In the genomic region with DNA sequence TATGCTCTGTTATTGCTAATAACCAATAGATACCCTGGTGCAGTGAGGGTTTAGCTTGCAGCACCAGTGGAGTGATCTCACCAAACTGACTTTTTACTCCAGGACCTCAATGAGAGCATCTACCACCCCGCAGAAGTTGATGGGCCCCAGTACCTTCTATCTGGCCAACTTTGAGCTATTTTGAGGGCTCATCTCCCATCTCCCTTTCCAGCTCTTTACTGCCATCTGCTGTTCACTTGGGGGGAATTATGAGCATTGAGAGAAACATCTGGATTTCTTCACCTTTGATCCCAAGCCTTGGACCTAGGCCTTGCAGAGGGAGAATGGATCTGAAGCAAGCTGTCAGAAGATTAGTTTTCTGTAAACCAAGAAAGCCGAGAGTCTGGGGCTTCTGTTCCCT, we compare ENCODE assay signal across 8 cellular contexts.
DNase-seq lines count a peak whose midpoint lies in the region; ATAC-seq, FAIRE-seq and TF ChIP-seq lines count a peak whose summit lies in the region.

No MANE protein-coding gene starts in this region.

- H3K36me3 ChIP-seq in OCI-LY3 (replicated peaks; ENCODE audit: low read depth, low read length) (no peaks in the 10 kb centered on the region), GM12878 (ENCODE audit: control insufficient read depth in 2 of 2, insufficient read depth in 2 of 2, low read length in 1 of 2) (peaks cover 0 to 4% of the 10 kb centered on the region in 2 experiments; a peak in 1 of 4 replicates), thyroid gland (no peaks in the 10 kb centered on the region)

- SMC1A ChIA-PET in GM12878 (lab: Charles Lee; ENCODE audit: uncharacterized antibody, unreplicated experiment): interaction anchor here (0.6 to 5.6 kb wide), 25 partner anchors 13 to 701 kb away, joined by 3 to 64 read pairs (median 4); a partner anchor contains a TSS

- H3K27me3 ChIP-seq in OCI-LY3 (ENCODE audit: low read depth, low read length): no peaks in the 10 kb centered on the region
- no peaks in the 10 kb centered on the region for H3K27me3 ChIP-seq in GM12878 (replicated peaks in 1 of 2; ENCODE audit: control insufficient read depth in 2 of 2, insufficient read depth in 2 of 2, low read length in 1 of 2)
- H3K27me3 ChIP-seq in thyroid gland: no peaks in the 10 kb centered on the region

- H3K79me2 ChIP-seq in OCI-LY3 (ENCODE audit: low read length): no peaks in the 10 kb centered on the region
- H3K79me2 ChIP-seq in GM12878 (ENCODE audit: control insufficient read depth, insufficient read depth, low read length): no peaks in the 10 kb centered on the region

- RAD21 ChIA-PET in GM12878 (lab: Charles Lee; ENCODE audit: unreplicated experiment): interaction anchor here (0.7 to 3.3 kb wide), 30 partner anchors 10 to 1446 kb away, joined by 3 to 27 read pairs (median 4); a partner anchor contains a TSS

- CTCF ChIA-PET in GM12878 (lab: Yijun Ruan, JAX): interaction anchor here (0.6 to 4.5 kb wide), 70 partner anchors 11 to 1538 kb away, joined by 3 to 121 read pairs (median 5); a partner anchor contains a TSS

- H3K27ac ChIP-seq in OCI-LY3 (ENCODE audit: low read length) (no peak overlapping the region), GM12878 (ENCODE audit: control insufficient read depth, insufficient read depth) (no peak overlapping the region), thyroid gland (no peak overlapping the region)

- H4K20me1 ChIP-seq in OCI-LY3 (ENCODE audit: insufficient read depth, low read length): no peaks in the 10 kb centered on the region
- peaks cover 4% of the 10 kb centered on the region; the same call in 1 of the 2 replicates for H4K20me1 ChIP-seq in GM12878 (ENCODE audit: control insufficient read depth, insufficient read depth)

- no TSS peak for BruUV-seq in GM12878 (replicated peaks; lab: Mats Ljungman, UMichigan)

- H3K4me1 ChIP-seq in OCI-LY3 (ENCODE audit: low read length) (no peaks in the 10 kb centered on the region), GM12878 (ENCODE audit: control insufficient read depth, insufficient read depth, low read length) (no peaks in the 10 kb centered on the region), thyroid gland (no peaks in the 10 kb centered on the region)

- DNase-seq in Ammon's horn (ENCODE audit: low spot score) (peak; percentile 33), GM12878 (ENCODE audit: low read depth, low spot score) (no peak), thyroid gland (peak in 1 of 2 donors; percentile 13)
- no peak for DNase-seq in effector CD8-positive, alpha-beta T cell (lab: John Stamatoyannopoulos, UW)

- H2AFZ ChIP-seq in OCI-LY3 (ENCODE audit: low read depth, low read length) (no peak overlapping the region), GM12878 (ENCODE audit: control insufficient read depth, low read depth, low read length) (no peak overlapping the region; the same call in 1 of the 2 replicates)

- FAIRE-seq in GM12878 (lab: Jason Lieb, UNC): no peak
- FAIRE-seq in islet of Langerhans (lab: Jason Lieb, UNC): peak; percentile 55

- peak; percentile 84 for TF ChIP-seq RAD21 in GM12878 (IDR thresholded peaks at IDR 0.05; ENCODE audit: insufficient read depth, low read depth, low read length)

- intact Hi-C loops in GM12878 (cut with micrococcal nuclease; ENCODE audit: unreplicated experiment) (loop anchor here (1.0 to 10.0 kb wide), 2 partner anchors 142 to 235 kb away; a partner anchor contains a TSS), thyroid gland (cut with DNase I) (loop anchor here (10.0 kb wide), 1 partner anchor 232 kb away; no protein-coding TSS in a partner anchor)

- H3K9me3 ChIP-seq in OCI-LY3 (ENCODE audit: insufficient read depth, low read length): no peaks in the 10 kb centered on the region
- no peaks in the 10 kb centered on the region for H3K9me3 ChIP-seq in GM12878 (replicated peaks; ENCODE audit: control insufficient read depth, insufficient read depth, low read length)
- no peaks in the 10 kb centered on the region for H3K9me3 ChIP-seq in thyroid gland

- H3K9ac ChIP-seq in OCI-LY3 (ENCODE audit: low read length): no peak overlapping the region
- no peak overlapping the region for H3K9ac ChIP-seq in GM12878 (ENCODE audit: control insufficient read depth, insufficient read depth, low read length)

- no peak overlapping the region for H3K4me3 ChIP-seq in OCI-LY3 (ENCODE audit: low read length)
- no peak overlapping the region for H3K4me3 ChIP-seq in GM12878
- H3K4me3 ChIP-seq in thyroid gland (replicated peaks in 1 of 3): no peak overlapping the region

- in situ Hi-C loops in GM12878 (cut with MboI): no loop called here

- H3K4me2 ChIP-seq in OCI-LY3 (ENCODE audit: low read length) (no peak overlapping the region), GM12878 (ENCODE audit: control insufficient read depth, insufficient read depth) (no peak overlapping the region)

- 0% methylated on average over 2 of the region's 2 CpGs for WGBS in GM12878 (ENCODE audit: insufficient coverage, insufficient replicate concordance, low lambda C conversion rate, missing lambda C conversion rate)
- 63 to 67% methylated on average over 1 to 2 of the region's 2 CpGs for WGBS in thyroid gland, 2 donors

- no peak for TF ChIP-seq EP300 in GM12878 (IDR thresholded peaks at IDR 0.05; ENCODE audit: borderline replicate concordance in 1 of 2, control insufficient read depth in 1 of 2, low read depth in 2 of 2, low read length in 2 of 2)

- TF ChIP-seq CTCF in GM12874 (IDR thresholded peaks at IDR 0.05; ENCODE audit: insufficient read depth, low read depth, low read length): peak; percentile 35; the same call in 1 of the 2 replicates
- peak; percentile 60 for TF ChIP-seq CTCF in OCI-LY3 (IDR thresholded peaks at IDR 0.05; ENCODE audit: low read depth, low read length)
- peak; percentile 63 to 71 (median 69) for TF ChIP-seq CTCF in GM12878 (IDR thresholded peaks at IDR 0.05 in 2 of 3, conservative IDR thresholded peaks at IDR 0.05 in 1 of 3; ENCODE audit: control insufficient read depth in 2 of 3, extremely low read depth in 1 of 3, insufficient read depth in 1 of 3, low read depth in 3 of 3, low read length in 3 of 3)
- TF ChIP-seq CTCF in thyroid gland (IDR thresholded peaks at IDR 0.05): peak in 5 of 6 experiments; percentile 20 to 58 (median 53)

- POLR2A ChIA-PET in GM12878 (lab: Charles Lee): no interaction called here

- TF ChIP-seq POLR2A in GM12878 (IDR thresholded peaks at IDR 0.05; ENCODE audit: low read depth, low read length) (no peak), thyroid gland (IDR thresholded peaks at IDR 0.05) (no peak)

- ATAC-seq in HG02981 (IDR thresholded peaks at IDR 0.05; ENCODE audit: unreplicated experiment): peak; percentile 80
- ATAC-seq in GM12878: peak; percentile 94

TF ChIP-seq in GM12878, 131 proteins besides CTCF, POLR2A, EP300 and RAD21:
- TF ChIP-seq PAX5 (IDR thresholded peaks at IDR 0.05; ENCODE audit: borderline replicate concordance, low read depth, low read length): no peak
- TF ChIP-seq NR2F1 (conservative IDR thresholded peaks at IDR 0.05): 0 out of 2 replicates have a peak, but pooled peaks have one; percentile 28
- TF ChIP-seq SMC3 (IDR thresholded peaks at IDR 0.05; ENCODE audit: borderline replicate concordance, low read length): peak; percentile 47; the same call in 1 of the 2 replicates
